In genomic region chr2:68435605-68436004, GRCh38 we compare ENCODE assay signal across 15 cellular contexts. TPM values are rescaled to one million over a fixed set of nuclear protein-coding genes. Genes with fewer than 3 reads are reported as not detected.
A peak's percentile ranks its signal among the peaks of the same experiment; 100 is the strongest.
DNase-seq lines count a peak whose midpoint lies in the region; ATAC-seq and TF ChIP-seq lines count a peak whose summit lies in the region.
"Had no signal": no experiment of that assay in that cellular context is flagged by ENCODE, and none has a peak within 500 bp of the region (broad histone marks: within the 10 kb centered on the region; RNA-seq: fewer than 3 reads in every experiment).

No MANE protein-coding gene starts in this region.

- H3K4me1 Mint-ChIP-seq in activated naive CD8-positive, alpha-beta T cell treated with anti-CD3 and anti-CD28 coated beads for 36 hours = peaks cover 4% of the 10 kb centered on the region
- peaks cover 12% of the 10 kb centered on the region for H3K4me1 Mint-ChIP-seq in activated T-cell treated with anti-CD3 and anti-CD28 coated beads, Interleukin-2, amount 50 U/mL, for 4 hours (ENCODE audit: low read depth)

- H3K27ac Mint-ChIP-seq in activated naive CD8-positive, alpha-beta T cell treated with anti-CD3 and anti-CD28 coated beads for 36 hours = no peak overlapping the region

- no peak for ATAC-seq in activated T-cell treated with anti-CD3 and anti-CD28 coated beads, Interleukin-2, amount 50 U/mL, for 4 hours
- no peak for ATAC-seq in GM19397 (IDR thresholded peaks at IDR 0.05; ENCODE audit: unreplicated experiment)

- POLR2A ChIA-PET in AG04449 (lab: Yijun Ruan, JAX) = no interaction called here

- no peaks in the 10 kb centered on the region for H3K27me3 Mint-ChIP-seq in activated naive CD8-positive, alpha-beta T cell treated with anti-CD3 and anti-CD28 coated beads for 36 hours
- H3K27me3 Mint-ChIP-seq in activated T-cell treated with anti-CD3 and anti-CD28 coated beads, Interleukin-2, amount 50 U/mL, for 4 hours (ENCODE audit: low read depth) = no peaks in the 10 kb centered on the region

- no peaks in the 10 kb centered on the region for H3K9me3 Mint-ChIP-seq in activated naive CD8-positive, alpha-beta T cell treated with anti-CD3 and anti-CD28 coated beads for 36 hours
- no peaks in the 10 kb centered on the region for H3K9me3 Mint-ChIP-seq in activated T-cell treated with anti-CD3 and anti-CD28 coated beads, Interleukin-2, amount 50 U/mL, for 4 hours

- CTCF ChIA-PET in AG04449 (lab: Yijun Ruan, JAX) = interaction anchor here (1.9 kb wide), 1 partner anchor 313 kb away, joined by 8 read pairs; no protein-coding TSS in a partner anchor

- H3K4me3 Mint-ChIP-seq in activated naive CD8-positive, alpha-beta T cell treated with anti-CD3 and anti-CD28 coated beads for 36 hours = no peak overlapping the region
- H3K4me3 Mint-ChIP-seq in activated T-cell treated with anti-CD3 and anti-CD28 coated beads, Interleukin-2, amount 50 U/mL, for 4 hours = no peak overlapping the region

- peak overlapping the region; percentile 59 for H3K27ac ChIP-seq in angular gyrus (ENCODE audit: low read depth, low read length)
- H3K27ac ChIP-seq: A549 had no signal

- TF ChIP-seq CTCF in AG04449 (IDR thresholded peaks at IDR 0.05; ENCODE audit: insufficient read depth, low read length, missing control alignments) (no peak), fibroblast of villous mesenchyme (IDR thresholded peaks at IDR 0.05; ENCODE audit: insufficient read depth, low read depth, low read length) (no peak), retinal pigment epithelial cell (conservative IDR thresholded peaks at IDR 0.05; ENCODE audit: low read depth, low read length) (no peak)

- DNase-seq in AG04449 (ENCODE audit: low read depth, low spot score) = peak; percentile 37
- DNase-seq in fibroblast of villous mesenchyme (ENCODE audit: low read depth) = peak; percentile 24
- DNase-seq in retinal pigment epithelial cell (ENCODE audit: low read depth) = peak; percentile 3
- DNase-seq in activated naive CD8-positive, alpha-beta T cell treated with anti-CD3 and anti-CD28 coated beads for 36 hours = no peak
- no peak for DNase-seq in activated T-cell treated with anti-CD3 and anti-CD28 coated beads, Interleukin-2, amount 50 U/mL, for 4 hours
- DNase-seq in NCI-H69 (lab: John Stamatoyannopoulos, UW) = no peak
- DNase-seq: activated CD4-positive, alpha-beta T cell treated with anti-CD3 and anti-CD28 coated beads, Interleukin-2, amount 50 U/mL, for 4 hours; activated gamma-delta T cell; Calu3; cerebellar nuclear complex; NCI-H146; NCI-H524 treated with DMSO at 0.1 percent for 48 hours had no signal

- H3K4me3 ChIP-seq in AG04449 (ENCODE audit: low read depth, low read length) = no peak overlapping the region
- no peak overlapping the region for H3K4me3 ChIP-seq in fibroblast of villous mesenchyme (ENCODE audit: low read depth, low read length)
- H3K4me3 ChIP-seq in retinal pigment epithelial cell (ENCODE audit: low read length) = no peak overlapping the region
- H3K4me3 ChIP-seq: A549 had no signal

- H3K36me3 Mint-ChIP-seq in activated naive CD8-positive, alpha-beta T cell treated with anti-CD3 and anti-CD28 coated beads for 36 hours = no peaks in the 10 kb centered on the region
- no peaks in the 10 kb centered on the region for H3K36me3 Mint-ChIP-seq in activated T-cell treated with anti-CD3 and anti-CD28 coated beads, Interleukin-2, amount 50 U/mL, for 4 hours (ENCODE audit: insufficient read depth)

RNA-seq across cellular contexts. Expression of gene FBXO48, which starts 31.5 kb away (rescaled TPM):
- total RNA-seq in fibroblast of villous mesenchyme = 0.32 and 0.86 TPM in 2 replicates
- total RNA-seq in activated naive CD8-positive, alpha-beta T cell treated with anti-CD3 and anti-CD28 coated beads for 36 hours = 1 to 10 TPM; 1.5 to 1.7 TPM
- total RNA-seq in activated T-cell treated with anti-CD3 and anti-CD28 coated beads, Interleukin-2, amount 50 U/mL, for 4 hours = under 1 TPM; 0.43 to 0.87 (median 0.66) TPM

RNA-seq across cellular contexts. Expression of gene APLF, which starts 31.8 kb away (rescaled TPM):
- total RNA-seq in fibroblast of villous mesenchyme = 6.4 and 8.6 TPM in 2 replicates
- total RNA-seq in activated naive CD8-positive, alpha-beta T cell treated with anti-CD3 and anti-CD28 coated beads for 36 hours = 1 to 10 TPM; 2.4 to 2.7 TPM
- 1 to 10 TPM; 1.3 to 1.6 (median 1.3) TPM for total RNA-seq in activated T-cell treated with anti-CD3 and anti-CD28 coated beads, Interleukin-2, amount 50 U/mL, for 4 hours

Comparison
In these comparisons a context has a peak if more than half of its experiments do, and no peak if none do; other contexts are left out.
1. DNase-seq: peak in AG04449 (single experiment), fibroblast of villous mesenchyme (single experiment) and retinal pigment epithelial cell (single experiment); none in activated naive CD8-positive, alpha-beta T cell treated with anti-CD3 and anti-CD28 coated beads for 36 hours (single experiment), activated T-cell treated with anti-CD3 and anti-CD28 coated beads, Interleukin-2, amount 50 U/mL, for 4 hours (single experiment) and NCI-H69 (single experiment).